ENCODE assay signal across 8 cellular contexts in the genomic region with DNA sequence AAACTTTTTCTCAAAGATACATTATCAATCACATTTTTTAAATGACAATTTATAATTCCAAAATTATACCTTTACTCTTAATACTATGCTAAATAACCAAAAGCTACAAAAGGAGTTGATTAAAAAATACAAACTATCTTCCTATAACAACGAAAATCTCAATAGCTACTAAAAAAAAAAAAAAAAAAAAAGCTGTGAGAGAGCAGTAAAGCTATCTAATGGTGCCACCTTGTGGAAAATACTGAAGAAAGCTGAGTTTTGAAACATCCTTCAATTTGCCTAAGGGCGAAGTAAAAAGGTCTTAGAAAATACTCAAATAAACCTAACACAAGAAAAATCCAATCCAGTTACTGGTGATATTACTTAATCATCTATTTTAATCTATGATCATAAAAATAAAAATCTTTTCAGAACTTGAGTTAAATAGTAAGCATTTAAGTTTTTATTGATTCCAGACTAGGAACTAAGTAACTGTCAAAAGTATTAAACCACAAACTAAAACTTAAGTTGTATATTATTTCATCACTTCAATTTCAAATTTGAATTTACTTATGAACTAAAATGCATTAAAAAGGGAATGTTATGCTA. TPM values are rescaled to one million over a fixed set of nuclear protein-coding genes. Genes with fewer than 3 reads are reported as not detected.
A peak's percentile ranks its signal among the peaks of the same experiment; 100 is the strongest.
DNase-seq lines count a peak whose midpoint lies in the region; ATAC-seq and TF ChIP-seq lines count a peak whose summit lies in the region.
"Not testable (repeated sequence)": the region's sequence is repeated elsewhere in the genome, so short reads cannot be mapped to it uniquely, and the experiment has no call there.
"Had no signal": no experiment of that assay in that cellular context is flagged by ENCODE, and none has a peak within 500 bp of the region (broad histone marks: within the 10 kb centered on the region; RNA-seq: fewer than 3 reads in every experiment).

No MANE protein-coding gene starts in this region.

- not testable (repeated sequence) for H3K9me3 ChIP-seq in RWPE2 (ENCODE audit: severe bottlenecking); gastroesophageal sphincter; naive thymus-derived CD4-positive, alpha-beta T cell (ENCODE audit: control insufficient read depth in 2 of 3, low read length in 3 of 3)

- H3K4me3 ChIP-seq in RWPE2 (ENCODE audit: severe bottlenecking); gastroesophageal sphincter; naive thymus-derived CD4-positive, alpha-beta T cell (ENCODE audit: low read length): not testable (repeated sequence)

- CTCF ChIA-PET in naive thymus-derived CD4-positive, alpha-beta T cell (lab: Charles Lee) = not testable (repeated sequence)

- intact Hi-C loops in naive thymus-derived CD4-positive, alpha-beta T cell (cut with micrococcal nuclease) = not testable (repeated sequence)

- not testable (repeated sequence) for H3K27me3 ChIP-seq in RWPE2 (ENCODE audit: insufficient read depth, poor library complexity, severe bottlenecking); gastroesophageal sphincter; naive thymus-derived CD4-positive, alpha-beta T cell (ENCODE audit: control insufficient read depth in 2 of 2, insufficient read depth in 2 of 2, low read length in 2 of 2)

- in situ Hi-C loops in Caki2 (cut with HindIII; ENCODE audit: low pct_unique_long_range_greater_than_20kb, low sequenced_read_pairs) = not testable (repeated sequence)

- TF ChIP-seq POLR2A in gastroesophageal sphincter (IDR thresholded peaks at IDR 0.05) = not testable (repeated sequence)

- not testable (repeated sequence) for H3K36me3 Mint-ChIP-seq in HFFc6 (ENCODE audit: low read depth); naive thymus-derived CD4-positive, alpha-beta T cell

- H3K36me3 ChIP-seq in RWPE2 (ENCODE audit: low read depth); naive thymus-derived CD4-positive, alpha-beta T cell (ENCODE audit: control insufficient read depth in 2 of 3, insufficient read depth in 3 of 3, low read length in 3 of 3): not testable (repeated sequence)
- peaks cover 0 to 15% of the 10 kb centered on the region in 2 donors for H3K36me3 ChIP-seq in gastroesophageal sphincter

- not testable (repeated sequence) for H3K27ac ChIP-seq in RWPE2 (ENCODE audit: poor library complexity, severe bottlenecking); gastroesophageal sphincter; naive thymus-derived CD4-positive, alpha-beta T cell (ENCODE audit: low read depth, low read length)

- not testable (repeated sequence) for H3K9me3 Mint-ChIP-seq in HFFc6; naive thymus-derived CD4-positive, alpha-beta T cell

- H3K4me3 Mint-ChIP-seq in HFFc6; naive thymus-derived CD4-positive, alpha-beta T cell: not testable (repeated sequence)

- TF ChIP-seq CTCF in HFFc6 (IDR thresholded peaks at IDR 0.05) (peak; percentile 66), RWPE2 (IDR thresholded peaks at IDR 0.05; ENCODE audit: poor library complexity, severe bottlenecking) (peak; percentile 39), gastroesophageal sphincter (IDR thresholded peaks at IDR 0.05) (peak in 3 of 4 experiments; percentile 15 to 35 (median 20))

- not testable (repeated sequence) for ATAC-seq in RWPE2 (ENCODE audit: low read depth); gastroesophageal sphincter
- peak; percentile 59 for ATAC-seq in naive thymus-derived CD4-positive, alpha-beta T cell

- 19 to 28% methylated on average over 2 of the region's 2 CpGs for WGBS in gastroesophageal sphincter (ENCODE audit: low coverage in 1 of 2), 2 donors

- POLR2A ChIA-PET in naive thymus-derived CD4-positive, alpha-beta T cell (lab: Charles Lee) = not testable (repeated sequence)

- not testable (repeated sequence) for H3K27me3 Mint-ChIP-seq in HFFc6 (ENCODE audit: insufficient read depth); naive thymus-derived CD4-positive, alpha-beta T cell

- H3K4me1 Mint-ChIP-seq in HFFc6 (ENCODE audit: low read depth); naive thymus-derived CD4-positive, alpha-beta T cell: not testable (repeated sequence)

- DNase-seq in Caki2 (ENCODE audit: low read depth) (peak; percentile 22), HFFc6 (peak; percentile 4), NCI-H2081 (lab: John Stamatoyannopoulos, UW) (peak; percentile 20 to 22), cerebellar cortex (ENCODE audit: low spot score) (peak; percentile 10)
- DNase-seq in RWPE2 (ENCODE audit: low spot score) = not testable (repeated sequence)
- peak in 5 of 9 donors; percentile 11 to 44 (median 30) for DNase-seq in naive thymus-derived CD4-positive, alpha-beta T cell

- H3K27ac Mint-ChIP-seq in HFFc6; naive thymus-derived CD4-positive, alpha-beta T cell: not testable (repeated sequence)

- H3K4me1 ChIP-seq in RWPE2 (ENCODE audit: insufficient read depth, poor library complexity, severe bottlenecking); naive thymus-derived CD4-positive, alpha-beta T cell (ENCODE audit: control insufficient read depth in 2 of 2, insufficient read depth in 2 of 2, low read length in 2 of 2): not testable (repeated sequence)
- H3K4me1 ChIP-seq in gastroesophageal sphincter = peaks cover 0 to 32% (median 0%) of the 10 kb centered on the region in 3 donors

- TF ChIP-seq EP300 in gastroesophageal sphincter (IDR thresholded peaks at IDR 0.05) = not testable (repeated sequence)

RNA-seq across cellular contexts. Expression of a gene that starts 9.6 kb away (rescaled TPM):
- total RNA-seq in Caki2 (2014; rRNA removed; shearing (Covaris generic); ENCODE audit: low replicate concordance) = 0.14 and 3.3 TPM in 2 replicates
- under 1 TPM; 0.09 to 0.70 (median 0.57) TPM for total RNA-seq in HFFc6 (2021; fragmentation: NEBNext Ultra II Directional; extraction: Animal tissue kit (Norgen Biotek cat#: 25700))
- total RNA-seq in gastroesophageal sphincter = 10 to 100 TPM in 3 of 4 donors, 1 to 10 TPM in 1; 8.7 to 29.3 (median 20.1) TPM
- total RNA-seq in naive thymus-derived CD4-positive, alpha-beta T cell = 10 to 100 TPM; 13.0 to 15.6 (median 14.5) TPM
- 1 to 10 TPM in 1 of 2 donors, under 1 TPM in 1; 0.98 to 3.3 TPM for polyA plus RNA-seq in naive thymus-derived CD4-positive, alpha-beta T cell

RNA-seq across cellular contexts. Expression of a gene that starts 50.5 kb away (rescaled TPM):
- total RNA-seq in Caki2 (2014; rRNA removed; shearing (Covaris generic); ENCODE audit: low replicate concordance) = not detected in 2 replicates
- total RNA-seq in HFFc6 (2021; fragmentation: NEBNext Ultra II Directional; extraction: Animal tissue kit (Norgen Biotek cat#: 25700)) = under 1 TPM in 1 of 6 experiments, not detected in 5; 0.21 TPM
- 1 to 10 TPM in 2 of 4 donors, not detected in 2; 2.3 to 3.1 TPM for total RNA-seq in gastroesophageal sphincter
- total RNA-seq in naive thymus-derived CD4-positive, alpha-beta T cell = 1 to 10 TPM; 1.1 to 3.3 (median 1.9) TPM
- not detected for polyA plus RNA-seq in naive thymus-derived CD4-positive, alpha-beta T cell
- total RNA-seq: esophagus squamous epithelium had no signal
